Comparison of ENCODE assay signal across 25 cellular contexts in genomic region chr17:72113751-72114150, GRCh38. TPM values are rescaled to one million over a fixed set of nuclear protein-coding genes. Genes with fewer than 3 reads are reported as not detected.
DNase-seq lines count a peak whose midpoint lies in the region; ATAC-seq and TF ChIP-seq lines count a peak whose summit lies in the region.
"Had no signal": no experiment of that assay in that cellular context is flagged by ENCODE, and none has a peak within 500 bp of the region (broad histone marks: within the 10 kb centered on the region; RNA-seq: fewer than 3 reads in every experiment).

No MANE protein-coding gene starts in this region.

- DNase-seq in Right ventricle myocardium inferior (ENCODE audit: missing footprints) (no peak), cardiac septum (ENCODE audit: low spot score) (no peak), left ventricle myocardium superior (no peak), suprapubic skin (ENCODE audit: low spot score in 2 of 2) (no peak)
- no peak for DNase-seq in activated naive CD4-positive, alpha-beta T cell treated with anti-CD3 and anti-CD28 coated beads, Interleukin-2, amount 50 U/mL, for 16 hours
- no peak for DNase-seq in stimulated activated CD4-positive, alpha-beta T cell treated with anti-CD3 and anti-CD28 coated beads, Interleukin-12 subunit alpha, Interleukin-12 subunit beta, amount 100 ng/mL, for 4 hours
- DNase-seq: AML-193; CD4-positive, alpha-beta memory T cell; DMS 273 treated with DMSO at 0.1 percent for 48 hours; DMS79; EL; GDM1; NCI-H1092; NCI-H1417 treated with DMSO at 0.1 percent for 48 hours; NCI-H1694 treated with DMSO at 0.1 percent for 48 hours; NCI-H2081; NCI-H2227 treated with DMSO at 0.1 percent for 48 hours; NCI-H526 treated with DMSO at 0.1 percent for 48 hours had no signal

- intact Hi-C loops in Right ventricle myocardium inferior (cut with DNase I) (loop anchor here (10.0 kb wide), 2 partner anchors 229 to 431 kb away; no protein-coding TSS in a partner anchor), cardiac septum (cut with DNase I) (no loop called here), left ventricle myocardium superior (cut with micrococcal nuclease) (no loop called here)

- no peak overlapping the region for H3K4me2 ChIP-seq in OCI-LY3 (ENCODE audit: low read length)
- H3K4me2 ChIP-seq: BLaER1 treated with 17β-estradiol and CSF1 and Interleukin-3, amounts not matched to agents 10 nM and 100 nM had no signal

- no peak overlapping the region for H3K9ac ChIP-seq in OCI-LY3 (ENCODE audit: low read length)
- H3K9ac ChIP-seq: BLaER1 treated with 17β-estradiol and CSF1 and Interleukin-3, amounts not matched to agents 10 nM and 100 nM had no signal

- H3K9me3 ChIP-seq in OCI-LY3 (ENCODE audit: insufficient read depth, low read length) (no peaks in the 10 kb centered on the region), suprapubic skin (no peaks in the 10 kb centered on the region)

- no peak overlapping the region for H3K27ac ChIP-seq in OCI-LY3 (ENCODE audit: low read length)
- peak overlapping the region; percentile 60 for H3K27ac ChIP-seq in suprapubic skin
- H3K27ac ChIP-seq: BLaER1 treated with 17β-estradiol and CSF1 and Interleukin-3, amounts not matched to agents 10 nM and 100 nM had no signal

- 0 out of 2 replicates have a peak overlapping the region, but pooled peaks have one; percentile 39 for H2AFZ ChIP-seq in OCI-LY3 (ENCODE audit: low read depth, low read length)

- H4K20me1 ChIP-seq in OCI-LY3 (ENCODE audit: insufficient read depth, low read length), result no peaks in the 10 kb centered on the region
- H4K20me1 ChIP-seq: BLaER1 treated with 17β-estradiol and CSF1 and Interleukin-3, amounts not matched to agents 10 nM and 100 nM had no signal

- H3K4me1 ChIP-seq in OCI-LY3 (ENCODE audit: low read length) (no peaks in the 10 kb centered on the region), suprapubic skin (peaks cover 40% of the 10 kb centered on the region)
- H3K4me1 ChIP-seq: BLaER1 treated with 17β-estradiol and CSF1 and Interleukin-3, amounts not matched to agents 10 nM and 100 nM had no signal

- no peak for TF ChIP-seq POLR2A in suprapubic skin (IDR thresholded peaks at IDR 0.05)

- no peak for TF ChIP-seq EP300 in suprapubic skin (IDR thresholded peaks at IDR 0.05)

- TF ChIP-seq CTCF in OCI-LY3 (IDR thresholded peaks at IDR 0.05; ENCODE audit: low read depth, low read length), result no peak
- TF ChIP-seq CTCF in suprapubic skin (IDR thresholded peaks at IDR 0.05), result no peak

- H3K4me3 ChIP-seq in OCI-LY3 (ENCODE audit: low read length) (no peak overlapping the region), suprapubic skin (no peak overlapping the region)
- H3K4me3 ChIP-seq: BLaER1 treated with 17β-estradiol and CSF1 and Interleukin-3, amounts not matched to agents 10 nM and 100 nM; GM12878 had no signal

- H3K79me2 ChIP-seq in OCI-LY3 (ENCODE audit: low read length), result no peaks in the 10 kb centered on the region

- ATAC-seq in Right ventricle myocardium inferior, result peak; percentile 63
- ATAC-seq in left ventricle myocardium superior, result peak; percentile 74
- no peak for ATAC-seq in HG02884 (IDR thresholded peaks at IDR 0.05; ENCODE audit: unreplicated experiment)
- ATAC-seq: GM12878, HCT116, Panc1 had no signal

- H3K36me3 ChIP-seq in OCI-LY3 (replicated peaks; ENCODE audit: low read depth, low read length), result no peaks in the 10 kb centered on the region
- H3K36me3 ChIP-seq in suprapubic skin, result no peaks in the 10 kb centered on the region
- H3K36me3 ChIP-seq: BLaER1 treated with 17β-estradiol and CSF1 and Interleukin-3, amounts not matched to agents 10 nM and 100 nM had no signal

- WGBS in suprapubic skin, result 40% methylated on average over 4 of the region's 4 CpGs

- no peaks in the 10 kb centered on the region; the same call in 1 of the 2 replicates for H3K27me3 ChIP-seq in OCI-LY3 (ENCODE audit: low read depth, low read length)
- H3K27me3 ChIP-seq in suprapubic skin, result peaks cover 60% of the 10 kb centered on the region

RNA-seq across cellular contexts. Expression of gene SOX9, which starts 7.1 kb away (rescaled TPM):
- 13.8 TPM for total RNA-seq in Right ventricle myocardium inferior
- 24.0 TPM for total RNA-seq in cardiac septum
- 7.3 TPM for total RNA-seq in left ventricle myocardium superior
- 10 to 100 TPM; 30.0 to 52.3 (median 42.9) TPM for total RNA-seq in suprapubic skin
- total RNA-seq: CD4-positive, alpha-beta memory T cell; OCI-LY7 had no signal
